In the genomic region with DNA sequence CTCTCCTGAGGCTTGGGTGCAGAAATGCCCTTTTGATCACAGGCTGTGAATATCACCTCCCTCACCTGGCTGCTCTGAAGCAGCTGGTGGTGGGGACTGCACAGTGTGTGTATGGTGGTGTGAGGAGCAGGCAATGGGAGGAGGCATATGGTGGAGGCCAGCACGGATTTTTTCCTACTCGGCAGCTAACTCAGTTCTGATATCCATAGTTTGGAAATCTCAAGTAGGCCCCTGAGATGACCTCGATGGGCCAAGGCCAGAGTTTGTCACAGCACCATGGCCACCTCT, we compare ENCODE assay signal across 29 cellular contexts. TPM values are rescaled to one million over a fixed set of nuclear protein-coding genes. Genes with fewer than 3 reads are reported as not detected.
DNase-seq lines count a peak whose midpoint lies in the region; ATAC-seq, FAIRE-seq and TF ChIP-seq lines count a peak whose summit lies in the region.
"Had no signal": no experiment of that assay in that cellular context is flagged by ENCODE, and none has a peak within 500 bp of the region (broad histone marks: within the 10 kb centered on the region; RNA-seq: fewer than 3 reads in every experiment).

No MANE protein-coding gene starts in this region.

- H3K27ac ChIP-seq in CD4-positive, alpha-beta T cell (ENCODE audit: low read depth, low read length) = no peak overlapping the region
- H3K27ac ChIP-seq in CD8-positive, alpha-beta T cell (ENCODE audit: low read depth, low read length) = no peak overlapping the region
- H3K27ac ChIP-seq in GM12878 (ENCODE audit: control insufficient read depth, insufficient read depth) = no peak overlapping the region
- no peak overlapping the region for H3K27ac ChIP-seq in breast epithelium
- H3K27ac ChIP-seq: HL-60, KMS-11, SJSA1 had no signal

- no peak overlapping the region for H3K4me3 ChIP-seq in CD8-positive, alpha-beta T cell (ENCODE audit: low read depth, low read length)
- H3K4me3 ChIP-seq in GM12878 = no peak overlapping the region
- H3K4me3 ChIP-seq in breast epithelium = no peak overlapping the region
- H3K4me3 ChIP-seq: SJSA1 had no signal

- RAD21 ChIA-PET in GM12878 (lab: Charles Lee; ENCODE audit: unreplicated experiment) = interaction anchor here (1.2 to 4.9 kb wide), 9 partner anchors 11 to 160 kb away, joined by 3 to 27 read pairs (median 9); no protein-coding TSS in a partner anchor

- no peak overlapping the region for H2AFZ ChIP-seq in GM12878 (ENCODE audit: control insufficient read depth, low read depth, low read length)

- no peaks in the 10 kb centered on the region for H4K20me1 ChIP-seq in GM12878 (ENCODE audit: control insufficient read depth, insufficient read depth)

- SMC1A ChIA-PET in GM12878 (lab: Charles Lee; ENCODE audit: uncharacterized antibody, unreplicated experiment) = interaction anchor here (1.1 to 5.8 kb wide), 13 partner anchors 8 to 159 kb away, joined by 3 to 42 read pairs (median 8); no protein-coding TSS in a partner anchor

- no peak for DNase-seq in CD4-positive, alpha-beta T cell
- DNase-seq in CD8-positive, alpha-beta T cell = no peak
- DNase-seq in GM12878 (ENCODE audit: low read depth, low spot score) (no peak), mesenteric fat pad (ENCODE audit: low spot score) (peak; percentile 65), breast epithelium (ENCODE audit: low spot score in 2 of 2) (no peak), GM13976 (ENCODE audit: low spot score) (no peak), GDM1 (lab: John Stamatoyannopoulos, UW) (no peak), kidney tubule cell (ENCODE audit: low spot score) (no peak)
- DNase-seq: C1 segment of cervical spinal cord, NCI-H1092 treated with DMSO at 0.1 percent for 48 hours, NCI-H1436, NCI-H187, NCI-H2081 treated with DMSO at 0.1 percent for 48 hours, NCI-H2171, NCI-H226, NCI-H510A, NCI-H69, Right ventricle myocardium superior, RPMI8226 had no signal

- no peak for TF ChIP-seq RAD21 in GM12878 (IDR thresholded peaks at IDR 0.05; ENCODE audit: insufficient read depth, low read depth, low read length)

- peaks cover 9% of the 10 kb centered on the region for H3K4me1 ChIP-seq in CD8-positive, alpha-beta T cell (ENCODE audit: insufficient read depth, low read length)
- H3K4me1 ChIP-seq in GM12878 (ENCODE audit: control insufficient read depth, insufficient read depth, low read length) = peaks cover 7% of the 10 kb centered on the region
- no peaks in the 10 kb centered on the region for H3K4me1 ChIP-seq in breast epithelium

- H3K27me3 ChIP-seq in CD4-positive, alpha-beta T cell (ENCODE audit: control insufficient read depth, insufficient read depth, low read length) = no peaks in the 10 kb centered on the region
- H3K27me3 ChIP-seq in CD8-positive, alpha-beta T cell (ENCODE audit: insufficient read depth, low read length) = no peaks in the 10 kb centered on the region
- H3K27me3 ChIP-seq in GM12878 (replicated peaks in 1 of 2; ENCODE audit: control insufficient read depth in 2 of 2, insufficient read depth in 2 of 2, low read length in 1 of 2) = no peaks in the 10 kb centered on the region
- no peaks in the 10 kb centered on the region for H3K27me3 ChIP-seq in breast epithelium
- H3K27me3 ChIP-seq: SJSA1 had no signal

- H3K4me2 ChIP-seq in GM12878 (ENCODE audit: control insufficient read depth, insufficient read depth) = no peak overlapping the region
- H3K4me2 ChIP-seq: KMS-11 had no signal

- CTCF ChIA-PET in CD4-positive, alpha-beta T cell (lab: Charles Lee) = no interaction called here
- CTCF ChIA-PET in CD8-positive, alpha-beta T cell (lab: Charles Lee) = interaction anchor here (1.2 to 5.8 kb wide), 3 partner anchors 10 to 157 kb away, joined by 5 to 32 read pairs (median 11); no protein-coding TSS in a partner anchor
- CTCF ChIA-PET in GM12878 (lab: Yijun Ruan, JAX) = interaction anchor here (1.0 to 4.7 kb wide), 7 partner anchors 17 to 262 kb away, joined by 3 to 28 read pairs (median 4); no protein-coding TSS in a partner anchor

- no peaks in the 10 kb centered on the region for H3K9me3 ChIP-seq in CD4-positive, alpha-beta T cell (ENCODE audit: control insufficient read depth, low read length)
- H3K9me3 ChIP-seq in CD8-positive, alpha-beta T cell (ENCODE audit: low read length) = no peaks in the 10 kb centered on the region
- no peaks in the 10 kb centered on the region for H3K9me3 ChIP-seq in GM12878 (replicated peaks; ENCODE audit: control insufficient read depth, insufficient read depth, low read length)
- H3K9me3 ChIP-seq in breast epithelium = no peaks in the 10 kb centered on the region
- H3K9me3 ChIP-seq: SJSA1 had no signal

- ATAC-seq in CD4-positive, alpha-beta T cell (ENCODE audit: poor library complexity) = no peak
- no peak for ATAC-seq in CD8-positive, alpha-beta T cell
- ATAC-seq in GM12878 = peak; percentile 57
- ATAC-seq: HCT116 had no signal

- no peak overlapping the region for H3K9ac ChIP-seq in GM12878 (ENCODE audit: control insufficient read depth, insufficient read depth, low read length)
- H3K9ac ChIP-seq: KMS-11 had no signal

- no peak for TF ChIP-seq EP300 in GM12878 (IDR thresholded peaks at IDR 0.05; ENCODE audit: borderline replicate concordance in 1 of 2, control insufficient read depth in 1 of 2, low read depth in 2 of 2, low read length in 2 of 2)

- 82% methylated on average over 3 of the region's 3 CpGs for WGBS in GM12878 (ENCODE audit: insufficient coverage, insufficient replicate concordance, low lambda C conversion rate, missing lambda C conversion rate)

- intact Hi-C loops in CD4-positive, alpha-beta T cell (cut with DNase I, micrococcal nuclease) = loop anchor here in 1 of 2 experiments (10.0 kb wide), 1 partner anchor 877 kb away; no protein-coding TSS in a partner anchor
- intact Hi-C loops in CD8-positive, alpha-beta T cell (cut with DNase I, micrococcal nuclease) = no loop called here
- intact Hi-C loops in GM12878 (cut with micrococcal nuclease; ENCODE audit: unreplicated experiment) = no loop called here
- intact Hi-C loops in breast epithelium (cut with DNase I; ENCODE audit: low total_unique reads) = no loop called here

- in situ Hi-C loops in GM12878 (cut with MboI) = no loop called here
- in situ Hi-C loops in GM13976 (cut with MboI; ENCODE audit: low sequenced_read_pairs, unreplicated experiment) = loop anchor here (10.0 kb wide), 1 partner anchor 407 kb away; no protein-coding TSS in a partner anchor

- H3K36me3 Mint-ChIP-seq in CD4-positive, alpha-beta T cell (ENCODE audit: low read depth) = peaks cover 73% of the 10 kb centered on the region
- H3K36me3 Mint-ChIP-seq in CD8-positive, alpha-beta T cell = peaks cover 77% of the 10 kb centered on the region

- no peaks in the 10 kb centered on the region for H3K9me3 Mint-ChIP-seq in CD4-positive, alpha-beta T cell
- no peaks in the 10 kb centered on the region for H3K9me3 Mint-ChIP-seq in CD8-positive, alpha-beta T cell
- H3K9me3 Mint-ChIP-seq: IgD-negative memory B cell had no signal

- POLR2A ChIA-PET in CD4-positive, alpha-beta T cell (lab: Charles Lee) = interaction anchor here (0.9 kb wide), 1 partner anchor 12 kb away, joined by 3 read pairs; no protein-coding TSS in a partner anchor
- POLR2A ChIA-PET in CD8-positive, alpha-beta T cell (lab: Charles Lee) = no interaction called here
- POLR2A ChIA-PET in GM12878 (lab: Charles Lee) = interaction anchor here (0.6 to 1.3 kb wide), 3 partner anchors 9 to 60 kb away, joined by 3 to 6 read pairs (median 3); no protein-coding TSS in a partner anchor

- peak overlapping the region; percentile 84 for H3K27ac Mint-ChIP-seq in CD4-positive, alpha-beta T cell
- peak overlapping the region; percentile 77 for H3K27ac Mint-ChIP-seq in CD8-positive, alpha-beta T cell
- H3K27ac Mint-ChIP-seq: IgD-negative memory B cell had no signal

- BruUV-seq in GM12878 (replicated peaks; lab: Mats Ljungman, UMichigan) = no TSS peak

- H3K4me3 Mint-ChIP-seq in CD4-positive, alpha-beta T cell = no peak overlapping the region
- no peak overlapping the region for H3K4me3 Mint-ChIP-seq in CD8-positive, alpha-beta T cell
- H3K4me3 Mint-ChIP-seq: IgD-negative memory B cell had no signal

- H3K79me2 ChIP-seq in GM12878 (ENCODE audit: control insufficient read depth, insufficient read depth, low read length) = no peaks in the 10 kb centered on the region

- no peaks in the 10 kb centered on the region for H3K27me3 Mint-ChIP-seq in CD4-positive, alpha-beta T cell
- H3K27me3 Mint-ChIP-seq in CD8-positive, alpha-beta T cell (ENCODE audit: low read depth) = no peaks in the 10 kb centered on the region
- H3K27me3 Mint-ChIP-seq: IgD-negative memory B cell had no signal

- peaks cover 21% of the 10 kb centered on the region for H3K36me3 ChIP-seq in CD8-positive, alpha-beta T cell (ENCODE audit: insufficient read depth, low read length)
- H3K36me3 ChIP-seq in GM12878 (ENCODE audit: control insufficient read depth in 2 of 2, insufficient read depth in 2 of 2, low read length in 1 of 2) (peaks cover 6 to 9% of the 10 kb centered on the region in 2 experiments), breast epithelium (peaks cover 9% of the 10 kb centered on the region)

- FAIRE-seq in GM12878 (lab: Jason Lieb, UNC) = no peak
- FAIRE-seq: D721Med had no signal

- TF ChIP-seq POLR2A in GM12878 (IDR thresholded peaks at IDR 0.05; ENCODE audit: low read depth, low read length) (no peak), breast epithelium (IDR thresholded peaks at IDR 0.05) (no peak)

- no peak for TF ChIP-seq CTCF in CD4-positive, alpha-beta T cell (IDR thresholded peaks at IDR 0.05)
- no peak for TF ChIP-seq CTCF in CD8-positive, alpha-beta T cell (IDR thresholded peaks at IDR 0.05)
- no peak for TF ChIP-seq CTCF in GM12878 (IDR thresholded peaks at IDR 0.05 in 2 of 3, conservative IDR thresholded peaks at IDR 0.05 in 1 of 3; ENCODE audit: control insufficient read depth in 2 of 3, extremely low read depth in 1 of 3, insufficient read depth in 1 of 3, low read depth in 3 of 3, low read length in 3 of 3)
- no peak for TF ChIP-seq CTCF in breast epithelium (IDR thresholded peaks at IDR 0.05)
- TF ChIP-seq CTCF in GM13976 (IDR thresholded peaks at IDR 0.05; ENCODE audit: borderline replicate concordance, control extremely low read depth, extremely low read depth, insufficient read depth, missing control alignments) = no peak

- H3K4me1 Mint-ChIP-seq in CD4-positive, alpha-beta T cell (ENCODE audit: low read depth) = peaks cover 22% of the 10 kb centered on the region
- H3K4me1 Mint-ChIP-seq in CD8-positive, alpha-beta T cell (ENCODE audit: low read depth) = peaks cover 10% of the 10 kb centered on the region

RNA-seq across cellular contexts. Expression of a gene that starts 21.3 kb away (rescaled TPM):
- total RNA-seq in CD4-positive, alpha-beta T cell = 1 to 10 TPM; 1.7 to 2.0 TPM
- 10 to 100 TPM in 1 of 2 experiments, 1 to 10 TPM in 1; 9.2 to 11.0 TPM for total RNA-seq in CD8-positive, alpha-beta T cell
- 0.23 and 0.32 TPM in 2 replicates for total RNA-seq in GM12878 (2013; cell fraction: nucleolus; rRNA removed)
- not detected in 2 replicates for total RNA-seq in GM12878 (2014; rRNA removed)
- not detected in 2 replicates for total RNA-seq in GM12878 (2014; rRNA removed; fragmentation: Illumina TruSeq; extraction: Trizol)
- total RNA-seq in GM12878 (2021) = not detected in 2 replicates
- polyA plus RNA-seq in GM12878 (2011; ENCODE audit: low read depth) = 0.17 TPM
- 0.12 TPM in 1 of 2 replicates, not detected in the other for polyA plus RNA-seq in GM12878 (2011; rRNA removed)
- 0.07 TPM in 1 of 2 replicates, not detected in the other for polyA plus RNA-seq in GM12878 (2011; cell fraction: cytosol; rRNA removed)
- 0.12 and 0.18 TPM in 2 replicates for polyA plus RNA-seq in GM12878 (2011; cell fraction: nucleus; rRNA removed)
- polyA plus RNA-seq in GM12878 (2012) = 0.09 and 0.18 TPM in 2 replicates
- not detected in 2 replicates for polyA plus RNA-seq in GM12878 (2014; fragmentation: Illumina TruSeq; extraction: Trizol)
- polyA plus RNA-seq in GM12878 (2014; fragmentation: Nextera tagmentation; extraction: Ambion mirVana) = under 1 TPM; 0.04 to 0.13 TPM
- polyA plus RNA-seq in GM12878 (2014; rRNA removed) = 0.12 TPM in 1 of 2 replicates, not detected in the other
- polyA plus RNA-seq in GM12878 (2016; fragmentation: Nextera tagmentation; extraction: Ambion mirVana) = under 1 TPM in 1 of 2 experiments, not detected in 1; 0.20 TPM
- 0.22 TPM in 1 of 2 replicates, not detected in the other for polyA minus RNA-seq in GM12878 (2011; rRNA and poly(A)+ RNA removed)
- polyA minus RNA-seq in GM12878 (2011; cell fraction: cytosol; rRNA and poly(A)+ RNA removed) = not detected in 2 replicates
- polyA minus RNA-seq in GM12878 (2011; cell fraction: nucleus; rRNA and poly(A)+ RNA removed) = not detected in 2 replicates
- 0.96 TPM for total RNA-seq in mesenteric fat pad
- 1 to 10 TPM in 2 of 3 donors, under 1 TPM in 1; 0.64 to 4.5 (median 4.3) TPM for total RNA-seq in breast epithelium
- total RNA-seq: A673, Daoy, H4, SJSA1 had no signal

RNA-seq across cellular contexts. Expression of a gene that starts 35.6 kb away (rescaled TPM):
- total RNA-seq in CD4-positive, alpha-beta T cell = 1 to 10 TPM; 6.5 to 7.4 TPM
- 10 to 100 TPM; 23.4 to 25.0 TPM for total RNA-seq in CD8-positive, alpha-beta T cell
- 0.47 and 0.48 TPM in 2 replicates for total RNA-seq in GM12878 (2013; cell fraction: nucleolus; rRNA removed)
- total RNA-seq in GM12878 (2014; rRNA removed) (2.6 and 2.9 TPM in 2 replicates), GM12878 (2014; rRNA removed; fragmentation: Illumina TruSeq; extraction: Trizol) (2.3 TPM in 2 replicates), GM12878 (2021) (1.8 and 2.3 TPM in 2 replicates), mesenteric fat pad (not detected), breast epithelium (not detected)
- 11.3 TPM for polyA plus RNA-seq in GM12878 (2011; ENCODE audit: low read depth)
- polyA plus RNA-seq in GM12878 (2011; rRNA removed) (0.05 and 0.09 TPM in 2 replicates), GM12878 (2014; fragmentation: Illumina TruSeq; extraction: Trizol) (3.0 and 3.6 TPM in 2 replicates), GM12878 (2014; fragmentation: Nextera tagmentation; extraction: Ambion mirVana) (1 to 10 TPM; 3.1 to 3.9 TPM), GM12878 (2014; rRNA removed) (1.5 and 2.4 TPM in 2 replicates), GM12878 (2016; fragmentation: Nextera tagmentation; extraction: Ambion mirVana) (under 1 TPM; 0.52 to 0.77 TPM)
- 0.04 and 0.05 TPM in 2 replicates for polyA plus RNA-seq in GM12878 (2011; cell fraction: cytosol; rRNA removed)
- polyA plus RNA-seq in GM12878 (2011; cell fraction: nucleus; rRNA removed) = 0.07 TPM in 1 of 2 replicates, not detected in the other
- polyA plus RNA-seq in GM12878 (2012) = 0.38 and 10.5 TPM in 2 replicates
- 0.62 TPM in 1 of 2 replicates, not detected in the other for polyA minus RNA-seq in GM12878 (2011; rRNA and poly(A)+ RNA removed)
- polyA minus RNA-seq in GM12878 (2011; cell fraction: cytosol; rRNA and poly(A)+ RNA removed) = not detected in 2 replicates
- polyA minus RNA-seq in GM12878 (2011; cell fraction: nucleus; rRNA and poly(A)+ RNA removed) = not detected in 2 replicates
- total RNA-seq: A673, Daoy, G401, H4, Right ventricle myocardium superior, SJSA1 had no signal
